In genomic region chr2:73823916-73824523, GRCh38 we compare ENCODE assay signal across 1 cellular context.
TF ChIP-seq lines count a peak whose summit lies in the region.

No MANE protein-coding gene starts in this region.

TF ChIP-seq in H1, 55 proteins besides CTCF, POLR2A, EP300 and RAD21:
- TF ChIP-seq CHD2 (IDR thresholded peaks at IDR 0.05; ENCODE audit: low read length) (no peak), NANOG (IDR thresholded peaks at IDR 0.05; ENCODE audit: insufficient read depth, low read depth, low read length, poor library complexity, severe bottlenecking) (no peak), TAF1 (IDR thresholded peaks at IDR 0.05; ENCODE audit: low read depth, low read length) (no peak), JUN (IDR thresholded peaks at IDR 0.05; ENCODE audit: low read depth, low read length) (no peak), SIX5 (IDR thresholded peaks at IDR 0.05; ENCODE audit: low read depth, low read length) (no peak), HDAC2 (IDR thresholded peaks at IDR 0.05; ENCODE audit: borderline replicate concordance in 1 of 2, low read depth in 2 of 2, low read length in 2 of 2) (no peak), SP4 (IDR thresholded peaks at IDR 0.05; ENCODE audit: low read length) (no peak), PHF8 (conservative IDR thresholded peaks at IDR 0.05; ENCODE audit: low read depth, low read length) (no peak), ATF3 (IDR thresholded peaks at IDR 0.05; ENCODE audit: insufficient read depth, low read depth, low read length) (no peak), TEAD4 (IDR thresholded peaks at IDR 0.05; ENCODE audit: low read depth, low read length) (no peak), GTF2F1 (IDR thresholded peaks at IDR 0.05; ENCODE audit: borderline replicate concordance, low read depth, low read length) (no peak), CBX8 (IDR thresholded peaks at IDR 0.05; ENCODE audit: borderline replicate concordance, low read depth, low read length) (no peak), NRF1 (IDR thresholded peaks at IDR 0.05; ENCODE audit: low read depth, low read length) (no peak), SAP30 (IDR thresholded peaks at IDR 0.05; ENCODE audit: insufficient read depth, insufficient replicate concordance, low read length) (no peak), CBX5 (IDR thresholded peaks at IDR 0.05; ENCODE audit: low read depth, low read length) (no peak), KDM5A (IDR thresholded peaks at IDR 0.05; ENCODE audit: low read length) (no peak)
- TF ChIP-seq, protein P1, sequence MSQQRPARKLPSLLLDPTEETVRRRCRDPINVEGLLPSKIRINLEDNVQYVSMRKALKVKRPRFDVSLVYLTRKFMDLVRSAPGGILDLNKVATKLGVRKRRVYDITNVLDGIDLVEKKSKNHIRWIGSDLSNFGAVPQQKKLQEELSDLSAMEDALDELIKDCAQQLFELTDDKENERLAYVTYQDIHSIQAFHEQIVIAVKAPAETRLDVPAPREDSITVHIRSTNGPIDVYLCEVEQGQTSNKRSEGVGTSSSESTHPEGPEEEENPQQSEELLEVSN (IDR thresholded peaks at IDR 0.05), result no peak
- TF ChIP-seq, protein P2, sequence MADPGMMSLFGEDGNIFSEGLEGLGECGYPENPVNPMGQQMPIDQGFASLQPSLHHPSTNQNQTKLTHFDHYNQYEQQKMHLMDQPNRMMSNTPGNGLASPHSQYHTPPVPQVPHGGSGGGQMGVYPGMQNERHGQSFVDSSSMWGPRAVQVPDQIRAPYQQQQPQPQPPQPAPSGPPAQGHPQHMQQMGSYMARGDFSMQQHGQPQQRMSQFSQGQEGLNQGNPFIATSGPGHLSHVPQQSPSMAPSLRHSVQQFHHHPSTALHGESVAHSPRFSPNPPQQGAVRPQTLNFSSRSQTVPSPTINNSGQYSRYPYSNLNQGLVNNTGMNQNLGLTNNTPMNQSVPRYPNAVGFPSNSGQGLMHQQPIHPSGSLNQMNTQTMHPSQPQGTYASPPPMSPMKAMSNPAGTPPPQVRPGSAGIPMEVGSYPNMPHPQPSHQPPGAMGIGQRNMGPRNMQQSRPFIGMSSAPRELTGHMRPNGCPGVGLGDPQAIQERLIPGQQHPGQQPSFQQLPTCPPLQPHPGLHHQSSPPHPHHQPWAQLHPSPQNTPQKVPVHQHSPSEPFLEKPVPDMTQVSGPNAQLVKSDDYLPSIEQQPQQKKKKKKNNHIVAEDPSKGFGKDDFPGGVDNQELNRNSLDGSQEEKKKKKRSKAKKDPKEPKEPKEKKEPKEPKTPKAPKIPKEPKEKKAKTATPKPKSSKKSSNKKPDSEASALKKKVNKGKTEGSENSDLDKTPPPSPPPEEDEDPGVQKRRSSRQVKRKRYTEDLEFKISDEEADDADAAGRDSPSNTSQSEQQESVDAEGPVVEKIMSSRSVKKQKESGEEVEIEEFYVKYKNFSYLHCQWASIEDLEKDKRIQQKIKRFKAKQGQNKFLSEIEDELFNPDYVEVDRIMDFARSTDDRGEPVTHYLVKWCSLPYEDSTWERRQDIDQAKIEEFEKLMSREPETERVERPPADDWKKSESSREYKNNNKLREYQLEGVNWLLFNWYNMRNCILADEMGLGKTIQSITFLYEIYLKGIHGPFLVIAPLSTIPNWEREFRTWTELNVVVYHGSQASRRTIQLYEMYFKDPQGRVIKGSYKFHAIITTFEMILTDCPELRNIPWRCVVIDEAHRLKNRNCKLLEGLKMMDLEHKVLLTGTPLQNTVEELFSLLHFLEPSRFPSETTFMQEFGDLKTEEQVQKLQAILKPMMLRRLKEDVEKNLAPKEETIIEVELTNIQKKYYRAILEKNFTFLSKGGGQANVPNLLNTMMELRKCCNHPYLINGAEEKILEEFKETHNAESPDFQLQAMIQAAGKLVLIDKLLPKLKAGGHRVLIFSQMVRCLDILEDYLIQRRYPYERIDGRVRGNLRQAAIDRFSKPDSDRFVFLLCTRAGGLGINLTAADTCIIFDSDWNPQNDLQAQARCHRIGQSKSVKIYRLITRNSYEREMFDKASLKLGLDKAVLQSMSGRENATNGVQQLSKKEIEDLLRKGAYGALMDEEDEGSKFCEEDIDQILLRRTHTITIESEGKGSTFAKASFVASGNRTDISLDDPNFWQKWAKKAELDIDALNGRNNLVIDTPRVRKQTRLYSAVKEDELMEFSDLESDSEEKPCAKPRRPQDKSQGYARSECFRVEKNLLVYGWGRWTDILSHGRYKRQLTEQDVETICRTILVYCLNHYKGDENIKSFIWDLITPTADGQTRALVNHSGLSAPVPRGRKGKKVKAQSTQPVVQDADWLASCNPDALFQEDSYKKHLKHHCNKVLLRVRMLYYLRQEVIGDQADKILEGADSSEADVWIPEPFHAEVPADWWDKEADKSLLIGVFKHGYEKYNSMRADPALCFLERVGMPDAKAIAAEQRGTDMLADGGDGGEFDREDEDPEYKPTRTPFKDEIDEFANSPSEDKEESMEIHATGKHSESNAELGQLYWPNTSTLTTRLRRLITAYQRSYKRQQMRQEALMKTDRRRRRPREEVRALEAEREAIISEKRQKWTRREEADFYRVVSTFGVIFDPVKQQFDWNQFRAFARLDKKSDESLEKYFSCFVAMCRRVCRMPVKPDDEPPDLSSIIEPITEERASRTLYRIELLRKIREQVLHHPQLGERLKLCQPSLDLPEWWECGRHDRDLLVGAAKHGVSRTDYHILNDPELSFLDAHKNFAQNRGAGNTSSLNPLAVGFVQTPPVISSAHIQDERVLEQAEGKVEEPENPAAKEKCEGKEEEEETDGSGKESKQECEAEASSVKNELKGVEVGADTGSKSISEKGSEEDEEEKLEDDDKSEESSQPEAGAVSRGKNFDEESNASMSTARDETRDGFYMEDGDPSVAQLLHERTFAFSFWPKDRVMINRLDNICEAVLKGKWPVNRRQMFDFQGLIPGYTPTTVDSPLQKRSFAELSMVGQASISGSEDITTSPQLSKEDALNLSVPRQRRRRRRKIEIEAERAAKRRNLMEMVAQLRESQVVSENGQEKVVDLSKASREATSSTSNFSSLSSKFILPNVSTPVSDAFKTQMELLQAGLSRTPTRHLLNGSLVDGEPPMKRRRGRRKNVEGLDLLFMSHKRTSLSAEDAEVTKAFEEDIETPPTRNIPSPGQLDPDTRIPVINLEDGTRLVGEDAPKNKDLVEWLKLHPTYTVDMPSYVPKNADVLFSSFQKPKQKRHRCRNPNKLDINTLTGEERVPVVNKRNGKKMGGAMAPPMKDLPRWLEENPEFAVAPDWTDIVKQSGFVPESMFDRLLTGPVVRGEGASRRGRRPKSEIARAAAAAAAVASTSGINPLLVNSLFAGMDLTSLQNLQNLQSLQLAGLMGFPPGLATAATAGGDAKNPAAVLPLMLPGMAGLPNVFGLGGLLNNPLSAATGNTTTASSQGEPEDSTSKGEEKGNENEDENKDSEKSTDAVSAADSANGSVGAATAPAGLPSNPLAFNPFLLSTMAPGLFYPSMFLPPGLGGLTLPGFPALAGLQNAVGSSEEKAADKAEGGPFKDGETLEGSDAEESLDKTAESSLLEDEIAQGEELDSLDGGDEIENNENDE (IDR thresholded peaks at IDR 0.05; ENCODE audit: insufficient replicate concordance, low read length), result no peak
